ENCODE assay signal across 28 cellular contexts in genomic region chr4:7747062-7747385, GRCh38.
DNase-seq lines count a peak whose midpoint lies in the region; ATAC-seq and TF ChIP-seq lines count a peak whose summit lies in the region.
"Had no signal": no experiment of that assay in that cellular context is flagged by ENCODE, and none has a peak within 500 bp of the region (broad histone marks: within the 10 kb centered on the region; RNA-seq: fewer than 3 reads in every experiment).

No MANE protein-coding gene starts in this region.

- no peaks in the 10 kb centered on the region for H3K36me3 ChIP-seq in ascending aorta
- no peaks in the 10 kb centered on the region for H3K36me3 ChIP-seq in neuronal stem cell (replicated peaks in 1 of 2; ENCODE audit: control insufficient read depth in 2 of 2, insufficient read depth in 2 of 2, low read length in 2 of 2)
- H3K36me3 ChIP-seq: BLaER1, cardiac muscle cell, neural progenitor cell, Peyer's patch, SJCRH30, upper lobe of left lung had no signal

- no peak overlapping the region for H3K9ac ChIP-seq in neuronal stem cell (ENCODE audit: low read depth, low read length, poor library complexity)
- H3K9ac ChIP-seq: BLaER1, neural progenitor cell had no signal

- H3K27ac ChIP-seq in ascending aorta (no peak overlapping the region), layer of hippocampus (ENCODE audit: low read depth, low read length) (peak overlapping the region; percentile 46), neuronal stem cell (replicated peaks; ENCODE audit: low read length) (no peak overlapping the region)
- H3K27ac ChIP-seq: BLaER1, cardiac muscle cell, coronary artery, neural progenitor cell, Peyer's patch, SJCRH30, upper lobe of left lung had no signal

- no peak overlapping the region for H3K4me2 ChIP-seq in neuronal stem cell (ENCODE audit: insufficient read depth, low read length, poor library complexity, severe bottlenecking)
- H3K4me2 ChIP-seq: BLaER1, neural progenitor cell had no signal

- no CpG with 5 or more reads among the region's 7 CpGs for WGBS in neuronal stem cell (ENCODE audit: extremely low coverage in 2 of 2, insufficient read length in 2 of 2, insufficient replicate concordance in 1 of 2), 2 donors

- no peak overlapping the region for H2AFZ ChIP-seq in neuronal stem cell (ENCODE audit: low read length)
- H2AFZ ChIP-seq: neural progenitor cell had no signal

- no peak overlapping the region for H2BK12ac ChIP-seq in neuronal stem cell (ENCODE audit: low read length)

- H3K4me3 ChIP-seq in ascending aorta (no peak overlapping the region), neuronal stem cell (ENCODE audit: low read length in 2 of 2) (no peak overlapping the region)
- H3K4me3 ChIP-seq: BLaER1, cardiac muscle cell, coronary artery, neural progenitor cell, Peyer's patch, SJCRH30, upper lobe of left lung had no signal

- no peaks in the 10 kb centered on the region for H3K79me1 ChIP-seq in neuronal stem cell (ENCODE audit: low read depth, low read length)

- H4K8ac ChIP-seq in neuronal stem cell (ENCODE audit: low read depth, low read length) = no peak overlapping the region

- TF ChIP-seq CTCF in ascending aorta (IDR thresholded peaks at IDR 0.05) = no peak

- H4K91ac ChIP-seq in neuronal stem cell (ENCODE audit: low read depth, low read length, poor library complexity) = no peak overlapping the region

- no peak overlapping the region for H3K14ac ChIP-seq in neuronal stem cell (ENCODE audit: low read length)

- H2BK5ac ChIP-seq in neuronal stem cell (ENCODE audit: low read length) = no peak overlapping the region

- H3K4ac ChIP-seq in neuronal stem cell (ENCODE audit: low read length) = no peak overlapping the region

- H3K9me3 ChIP-seq in ascending aorta = no peaks in the 10 kb centered on the region
- H3K9me3 ChIP-seq in neuronal stem cell (replicated peaks in 1 of 2; ENCODE audit: control insufficient read depth in 2 of 2, insufficient read depth in 1 of 2, low read depth in 1 of 2, low read length in 2 of 2) = no peaks in the 10 kb centered on the region
- H3K9me3 ChIP-seq: BLaER1, Peyer's patch, SJCRH30, upper lobe of left lung had no signal

- H3K23ac ChIP-seq in neuronal stem cell (ENCODE audit: low read depth, low read length, poor library complexity) = no peak overlapping the region

- no peak overlapping the region for H2AK5ac ChIP-seq in neuronal stem cell (ENCODE audit: low read depth, low read length)

- H3K27me3 ChIP-seq in ascending aorta (no peaks in the 10 kb centered on the region), layer of hippocampus (ENCODE audit: control insufficient read depth, insufficient read depth, low read length) (no peaks in the 10 kb centered on the region), neuronal stem cell (ENCODE audit: control insufficient read depth in 3 of 3, insufficient read depth in 3 of 3, low read depth in 1 of 3, low read length in 3 of 3) (peaks cover 0 to 14% (median 0%) of the 10 kb centered on the region in 3 experiments)
- H3K27me3 ChIP-seq: BLaER1, cardiac muscle cell, neural progenitor cell, Peyer's patch, SJCRH30, upper lobe of left lung had no signal

- peak overlapping the region; percentile 39 for H2BK15ac ChIP-seq in neuronal stem cell (ENCODE audit: low read length)

- DNase-seq in CD1c-positive myeloid dendritic cell (ENCODE audit: extremely low spot score) (peak; percentile 54), ascending aorta (ENCODE audit: low spot score in 2 of 2) (peak; percentile 19 to 70), neuronal stem cell (ENCODE audit: low spot score) (no peak), NCI-H1436 treated with DMSO at 0.1 percent for 48 hours (lab: John Stamatoyannopoulos, UW) (no peak), NCI-H2196 treated with DMSO at 0.1 percent for 48 hours (lab: John Stamatoyannopoulos, UW; ENCODE audit: unreplicated experiment) (no peak)
- DNase-seq in activated naive CD4-positive, alpha-beta T cell treated with Interleukin-2 at 50 U/mL for 16 hours = no peak
- DNase-seq: activated CD4-positive, alpha-beta T cell treated with anti-CD3 and anti-CD28 coated beads, Interleukin-2, amount 50 U/mL, for 48 hours; activated CD8-positive, alpha-beta memory T cell treated with anti-CD3 and anti-CD28 coated beads, Interleukin-2, amount 50 U/mL, for 4 hours; activated naive CD4-positive, alpha-beta T cell treated with anti-CD3 and anti-CD28 coated beads, Interleukin-2, amount 50 U/mL, for 16 hours; endodermal cell; foreskin fibroblast; H9; immature natural killer cell; NCI-H1092 treated with DMSO at 0.1 percent for 48 hours; NCI-H1930; NCI-H526 treated with DMSO at 0.1 percent for 48 hours; stimulated activated CD4-positive, alpha-beta T cell treated with anti-CD3 and anti-CD28 coated beads, Interleukin-2, amount 100 ng/mL, for 24 hours; T-cell; upper lobe of left lung had no signal

- H3K4me1 ChIP-seq in ascending aorta (no peaks in the 10 kb centered on the region), neuronal stem cell (ENCODE audit: control insufficient read depth in 2 of 2, insufficient read depth in 1 of 2, low read depth in 1 of 2, low read length in 2 of 2) (no peaks in the 10 kb centered on the region)
- H3K4me1 ChIP-seq: neural progenitor cell, Peyer's patch had no signal

- no peak overlapping the region for H3K18ac ChIP-seq in neuronal stem cell (ENCODE audit: low read length)

- no peak for ATAC-seq in HG03095 (IDR thresholded peaks at IDR 0.05; ENCODE audit: unreplicated experiment)
- ATAC-seq: esophagus mucosa, T-cell had no signal

- intact Hi-C loops in ascending aorta (cut with DNase I) = no loop called here

- no peak overlapping the region for H2BK120ac ChIP-seq in neuronal stem cell (ENCODE audit: low read depth, low read length)

Comparison
In these comparisons a context has a peak if more than half of its experiments do, and no peak if none do; other contexts are left out.
1. DNase-seq: peak in CD1c-positive myeloid dendritic cell (single experiment) and ascending aorta (2 of 2); none in neuronal stem cell (single experiment), activated naive CD4-positive, alpha-beta T cell treated with Interleukin-2 at 50 U/mL for 16 hours (single experiment), NCI-H1436 treated with DMSO at 0.1 percent for 48 hours (single experiment) and NCI-H2196 treated with DMSO at 0.1 percent for 48 hours (single experiment).